ENCODE assay signal across 27 cellular contexts in the genomic region with DNA sequence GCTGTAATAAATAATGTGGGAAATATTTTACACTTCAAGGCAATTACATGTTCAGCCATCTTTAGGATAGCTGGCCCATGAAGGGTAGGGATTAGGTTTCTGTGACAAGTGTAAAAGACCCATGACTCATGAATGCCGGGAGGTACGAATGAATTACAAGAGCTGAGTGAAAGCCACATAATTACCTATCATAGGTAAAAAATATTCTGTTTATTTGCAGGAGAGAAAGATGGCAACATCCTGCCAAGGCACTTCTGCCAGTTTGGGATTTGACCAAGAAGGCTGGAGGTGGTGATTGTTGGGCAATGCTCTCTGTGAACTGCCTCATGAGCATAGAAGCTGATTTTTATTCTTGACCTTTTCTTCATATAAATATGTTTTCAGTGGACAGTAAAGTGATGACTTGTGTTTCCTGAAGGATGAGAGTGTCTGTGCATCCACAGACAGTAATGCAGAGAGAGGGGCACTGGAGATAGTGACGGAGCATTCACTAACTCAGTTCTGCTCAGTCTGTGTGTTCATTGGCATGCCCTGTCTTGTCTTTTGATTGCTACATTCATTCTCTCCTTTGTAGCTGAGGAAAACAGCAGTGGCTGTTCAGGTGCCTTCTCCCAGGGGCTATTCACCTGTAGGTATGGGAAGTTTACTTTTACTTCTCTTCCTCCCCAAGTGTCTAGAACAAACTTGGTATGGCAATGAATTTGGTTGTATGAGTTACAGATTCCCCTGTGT.
DNase-seq lines count a peak whose midpoint lies in the region; ATAC-seq and TF ChIP-seq lines count a peak whose summit lies in the region.
"Had no signal": no experiment of that assay in that cellular context is flagged by ENCODE, and none has a peak within 500 bp of the region (broad histone marks: within the 10 kb centered on the region; RNA-seq: fewer than 3 reads in every experiment).

No MANE protein-coding gene starts in this region.

- H4K20me1 ChIP-seq in smooth muscle cell (ENCODE audit: low read depth), result no peaks in the 10 kb centered on the region

- DNase-seq in DMS153 (lab: John Stamatoyannopoulos, UW) (peak; percentile 33), DMS153 treated with DMSO at 0.1 percent for 48 hours (lab: John Stamatoyannopoulos, UW; ENCODE audit: unreplicated experiment) (no peak), NCI-H69 (lab: John Stamatoyannopoulos, UW) (peak; percentile 46), epithelial cell of prostate (ENCODE audit: low read depth, low spot score) (peak; percentile 29), smooth muscle cell (lab: John Stamatoyannopoulos, UW; ENCODE audit: unreplicated experiment) (no peak), NCI-H446 treated with DMSO at 0.1 percent for 48 hours (lab: John Stamatoyannopoulos, UW) (no peak)
- no peak for DNase-seq in CD4-positive, alpha-beta memory T cell
- DNase-seq: activated CD4-positive, alpha-beta memory T cell treated with anti-CD3 and anti-CD28 coated beads for 36 hours; activated CD4-positive, CD25-positive, alpha-beta regulatory T cell treated with anti-CD3 and anti-CD28 coated beads, Interleukin-2, amount 50 U/mL, for 72 hours; activated CD8-positive, alpha-beta memory T cell treated with anti-CD3 and anti-CD28 coated beads, Interleukin-2, amount 50 U/mL, for 48 hours; activated naive CD8-positive, alpha-beta T cell treated with anti-CD3 and anti-CD28 coated beads for 36 hours; aorta; caudate nucleus; endodermal cell; H9; hippocampal formation; left ventricle myocardium inferior; stimulated activated naive B cell treated with anti-CD40 and anti-IgM and Interleukin-4, amounts not matched to agents 10 μg/mL and 1 μg/mL and 100 μg/mL, for 72 hours; T-helper 17 cell had no signal

- H3F3A ChIP-seq in smooth muscle cell (ENCODE audit: low read depth), result no peaks in the 10 kb centered on the region

- TF ChIP-seq CTCF in smooth muscle cell (IDR thresholded peaks at IDR 0.05; ENCODE audit: borderline replicate concordance, insufficient read depth, poor library complexity, severe bottlenecking), result no peak

- H3K4me3 Mint-ChIP-seq in CD4-positive, alpha-beta memory T cell, result no peak overlapping the region
- H3K4me3 Mint-ChIP-seq: activated CD4-positive, alpha-beta memory T cell treated with anti-CD3 and anti-CD28 coated beads for 36 hours; activated naive CD8-positive, alpha-beta T cell treated with anti-CD3 and anti-CD28 coated beads for 36 hours; endodermal cell; H9; stimulated activated naive B cell treated with anti-CD40 and anti-IgM and Interleukin-4, amounts not matched to agents 10 μg/mL and 1 μg/mL and 100 μg/mL, for 72 hours; T-helper 17 cell had no signal

- no peaks in the 10 kb centered on the region for H3K79me2 ChIP-seq in smooth muscle cell (ENCODE audit: low read depth)

- no peak overlapping the region for H3K9ac ChIP-seq in smooth muscle cell (ENCODE audit: low read depth)

- intact Hi-C loops in CD4-positive, alpha-beta memory T cell (cut with micrococcal nuclease), result no loop called here

- H3K4me3 ChIP-seq in smooth muscle cell, result no peak overlapping the region
- H3K4me3 ChIP-seq in CD4-positive, alpha-beta memory T cell (ENCODE audit: low read length in 2 of 2), result no peak overlapping the region
- H3K4me3 ChIP-seq: left ventricle myocardium inferior, thoracic aorta, vagina had no signal

- ATAC-seq in GM18861 (IDR thresholded peaks at IDR 0.05; ENCODE audit: unreplicated experiment), result no peak
- ATAC-seq: sciatic nerve; SK-N-SH treated with all-trans-retinoic acid at 6 μM for 48 hours; stimulated activated naive B cell treated with anti-CD40 and anti-IgM and Interleukin-4, amounts not matched to agents 10 μg/mL and 1 μg/mL and 100 μg/mL, for 72 hours; T-helper 17 cell had no signal

- no peak overlapping the region for H2AFZ ChIP-seq in smooth muscle cell (ENCODE audit: low read depth)

- no peaks in the 10 kb centered on the region for H3K36me3 ChIP-seq in smooth muscle cell (ENCODE audit: low read depth)
- H3K36me3 ChIP-seq in CD4-positive, alpha-beta memory T cell (ENCODE audit: insufficient read depth, low read length), result no peaks in the 10 kb centered on the region
- H3K36me3 ChIP-seq: left ventricle myocardium inferior, thoracic aorta, vagina had no signal

- CTCF ChIA-PET in CD4-positive, alpha-beta memory T cell (lab: Charles Lee; ENCODE audit: partially characterized antibody), result no interaction called here

- no peaks in the 10 kb centered on the region for H3K4me1 Mint-ChIP-seq in CD4-positive, alpha-beta memory T cell
- H3K4me1 Mint-ChIP-seq: activated naive CD8-positive, alpha-beta T cell treated with anti-CD3 and anti-CD28 coated beads for 36 hours; endodermal cell; stimulated activated naive B cell treated with anti-CD40 and anti-IgM and Interleukin-4, amounts not matched to agents 10 μg/mL and 1 μg/mL and 100 μg/mL, for 72 hours; T-helper 17 cell had no signal

- H3K4me1 ChIP-seq in smooth muscle cell (ENCODE audit: low read depth), result no peaks in the 10 kb centered on the region
- no peaks in the 10 kb centered on the region for H3K4me1 ChIP-seq in CD4-positive, alpha-beta memory T cell (ENCODE audit: insufficient read depth, low read length)
- H3K4me1 ChIP-seq: left ventricle myocardium inferior had no signal

- peak overlapping the region; percentile 62 for H3K27ac ChIP-seq in epithelial cell of prostate
- H3K27ac ChIP-seq in smooth muscle cell (ENCODE audit: low read depth), result peak overlapping the region; percentile 63
- no peak overlapping the region for H3K27ac ChIP-seq in CD4-positive, alpha-beta memory T cell (ENCODE audit: low read depth, low read length)
- H3K27ac ChIP-seq: 22Rv1, C4-2B, left ventricle myocardium inferior, thoracic aorta, vagina had no signal

- H3K36me3 Mint-ChIP-seq in CD4-positive, alpha-beta memory T cell, result no peaks in the 10 kb centered on the region
- H3K36me3 Mint-ChIP-seq: activated CD4-positive, alpha-beta memory T cell treated with anti-CD3 and anti-CD28 coated beads for 36 hours; activated naive CD8-positive, alpha-beta T cell treated with anti-CD3 and anti-CD28 coated beads for 36 hours; stimulated activated naive B cell treated with anti-CD40 and anti-IgM and Interleukin-4, amounts not matched to agents 10 μg/mL and 1 μg/mL and 100 μg/mL, for 72 hours had no signal

- peak overlapping the region; percentile 30 for H3K4me2 ChIP-seq in smooth muscle cell

- H3K27me3 ChIP-seq in smooth muscle cell (ENCODE audit: low read depth), result no peaks in the 10 kb centered on the region
- H3K27me3 ChIP-seq in CD4-positive, alpha-beta memory T cell (ENCODE audit: insufficient read depth, low read length), result no peaks in the 10 kb centered on the region
- H3K27me3 ChIP-seq: vagina had no signal

- no peak overlapping the region for H3K27ac Mint-ChIP-seq in CD4-positive, alpha-beta memory T cell
- H3K27ac Mint-ChIP-seq: activated CD4-positive, alpha-beta memory T cell treated with anti-CD3 and anti-CD28 coated beads for 36 hours; activated naive CD8-positive, alpha-beta T cell treated with anti-CD3 and anti-CD28 coated beads for 36 hours; activated T-helper 2 cell treated with anti-CD3 and anti-CD28 coated beads, Interferon-gamma antibody, Interleukin-2, Interleukin-4, amounts not matched to agents 10 μg/mL and 5 μg/mL and 100 μg/mL, durations not matched to agents 14 hours and 24 hours and 36 hours; endodermal cell; stimulated activated naive B cell treated with anti-CD40 and anti-IgM and Interleukin-4, amounts not matched to agents 10 μg/mL and 1 μg/mL and 100 μg/mL, for 72 hours; T-helper 17 cell had no signal

- POLR2A ChIA-PET in CD4-positive, alpha-beta memory T cell (lab: Charles Lee; ENCODE audit: partially characterized antibody), result no interaction called here

- no peaks in the 10 kb centered on the region for H3K27me3 Mint-ChIP-seq in CD4-positive, alpha-beta memory T cell
- H3K27me3 Mint-ChIP-seq: activated CD4-positive, alpha-beta memory T cell treated with anti-CD3 and anti-CD28 coated beads for 36 hours; activated naive CD8-positive, alpha-beta T cell treated with anti-CD3 and anti-CD28 coated beads for 36 hours; stimulated activated naive B cell treated with anti-CD40 and anti-IgM and Interleukin-4, amounts not matched to agents 10 μg/mL and 1 μg/mL and 100 μg/mL, for 72 hours; T-helper 17 cell had no signal

- WGBS in smooth muscle cell (ENCODE audit: low lambda C conversion rate), result 79% methylated on average over 3 of the region's 3 CpGs

- peaks cover 0 to 6% (median 0%) of the 10 kb centered on the region in 8 donors for H3K9me3 Mint-ChIP-seq in CD4-positive, alpha-beta memory T cell
- H3K9me3 Mint-ChIP-seq: activated CD4-positive, alpha-beta memory T cell treated with anti-CD3 and anti-CD28 coated beads for 36 hours; activated naive CD8-positive, alpha-beta T cell treated with anti-CD3 and anti-CD28 coated beads for 36 hours; activated T-helper 2 cell treated with anti-CD3 and anti-CD28 coated beads, Interferon-gamma antibody, Interleukin-2, Interleukin-4, amounts not matched to agents 10 μg/mL and 5 μg/mL and 100 μg/mL, durations not matched to agents 14 hours and 24 hours and 36 hours; endodermal cell; H9; stimulated activated naive B cell treated with anti-CD40 and anti-IgM and Interleukin-4, amounts not matched to agents 10 μg/mL and 1 μg/mL and 100 μg/mL, for 72 hours had no signal

- H3K9me3 ChIP-seq in smooth muscle cell (replicated peaks; ENCODE audit: low read depth), result no peaks in the 10 kb centered on the region
- no peaks in the 10 kb centered on the region for H3K9me3 ChIP-seq in CD4-positive, alpha-beta memory T cell (ENCODE audit: control insufficient read depth in 1 of 2, low read length in 2 of 2)
- H3K9me3 ChIP-seq: left ventricle myocardium inferior, thoracic aorta, vagina had no signal

Comparison
In these comparisons a context has a peak if more than half of its experiments do, and no peak if none do; other contexts are left out.
1. DNase-seq: peak in DMS153 (single experiment), NCI-H69 (single experiment) and epithelial cell of prostate (single experiment); none in DMS153 treated with DMSO at 0.1 percent for 48 hours (single experiment), smooth muscle cell (single experiment), NCI-H446 treated with DMSO at 0.1 percent for 48 hours (single experiment) and CD4-positive, alpha-beta memory T cell (0 of 5).